ENCODE assay signal across 1 cellular context in the genomic region with DNA sequence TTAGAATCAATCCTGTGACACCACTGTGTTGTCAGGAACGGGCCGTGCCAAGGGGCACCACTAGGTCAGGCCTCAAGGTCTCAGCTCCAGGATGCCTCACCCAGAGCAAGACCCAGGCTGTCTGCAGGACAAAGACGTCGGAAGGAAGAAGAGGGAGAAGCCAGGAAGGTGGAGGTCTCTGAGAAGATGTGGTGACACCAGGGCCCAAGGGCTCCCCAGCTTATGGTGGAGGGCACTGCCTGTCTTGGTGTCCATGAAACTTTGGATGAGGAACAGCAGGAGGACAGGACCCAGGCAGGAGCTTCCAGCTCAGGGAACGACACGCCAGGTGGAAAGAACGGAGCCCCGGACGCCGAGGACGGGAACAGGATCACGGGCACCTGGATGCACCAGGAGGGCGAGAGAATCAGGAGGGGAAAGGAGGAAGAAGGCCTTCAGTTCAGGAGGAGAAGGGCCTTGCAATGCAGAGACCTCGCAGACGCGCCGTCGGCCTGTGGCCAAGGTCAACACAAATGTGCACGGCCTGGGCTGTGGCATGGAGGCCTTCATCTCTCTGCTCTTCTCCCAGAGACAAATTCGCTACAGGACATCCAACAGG.
TF ChIP-seq lines count a peak whose summit lies in the region.

No MANE protein-coding gene starts in this region.

TF ChIP-seq in WTC11, 78 proteins besides CTCF, POLR2A, EP300 and RAD21 (continued from another document):
- TF ChIP-seq, protein P1, sequence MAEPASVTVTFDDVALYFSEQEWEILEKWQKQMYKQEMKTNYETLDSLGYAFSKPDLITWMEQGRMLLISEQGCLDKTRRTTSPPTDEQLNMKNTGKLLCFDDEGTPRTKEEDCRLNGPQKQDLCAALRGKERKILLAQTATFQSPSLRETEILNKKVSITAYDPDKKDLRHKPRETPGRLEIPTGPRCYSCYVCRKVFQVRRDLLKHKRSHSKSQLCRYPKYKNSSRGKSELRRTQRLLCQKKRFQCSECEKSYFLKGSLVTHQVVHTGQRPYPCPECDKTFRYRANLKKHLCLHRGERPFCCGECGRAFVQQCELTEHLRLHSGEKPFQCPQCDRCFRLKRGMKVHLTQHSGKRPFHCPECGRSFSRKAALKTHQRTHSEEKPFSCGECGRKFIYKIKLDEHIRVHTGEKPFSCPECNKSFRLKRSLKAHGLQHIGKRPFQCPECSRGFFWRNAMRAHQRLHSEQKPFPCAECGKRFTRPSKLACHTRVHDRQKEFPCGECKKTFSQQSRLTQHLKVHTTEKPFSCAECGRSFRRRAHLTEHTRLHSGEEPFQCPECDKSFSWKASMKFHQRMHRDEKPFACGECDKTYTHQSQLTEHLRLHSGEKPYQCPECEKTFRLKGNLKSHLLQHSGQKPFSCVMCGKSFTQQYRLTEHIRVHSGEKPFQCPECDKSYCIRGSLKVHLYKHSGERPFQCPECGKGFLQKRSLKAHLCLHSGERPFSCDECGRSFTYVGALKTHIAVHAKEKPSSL (CRISPR knock-in tag; conservative IDR thresholded peaks at IDR 0.05) = no peak
- TF ChIP-seq FOXK1 (CRISPR knock-in tag; IDR thresholded peaks at IDR 0.05) (no peak), GTF2I (CRISPR knock-in tag; conservative IDR thresholded peaks at IDR 0.05) (no peak), ATF1 (CRISPR knock-in tag; IDR thresholded peaks at IDR 0.05) (no peak)
- TF ChIP-seq, protein P2, sequence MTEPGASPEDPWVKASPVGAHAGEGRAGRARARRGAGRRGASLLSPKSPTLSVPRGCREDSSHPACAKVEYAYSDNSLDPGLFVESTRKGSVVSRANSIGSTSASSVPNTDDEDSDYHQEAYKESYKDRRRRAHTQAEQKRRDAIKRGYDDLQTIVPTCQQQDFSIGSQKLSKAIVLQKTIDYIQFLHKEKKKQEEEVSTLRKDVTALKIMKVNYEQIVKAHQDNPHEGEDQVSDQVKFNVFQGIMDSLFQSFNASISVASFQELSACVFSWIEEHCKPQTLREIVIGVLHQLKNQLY (CRISPR knock-in tag; IDR thresholded peaks at IDR 0.05) = no peak
- TF ChIP-seq, protein P3, sequence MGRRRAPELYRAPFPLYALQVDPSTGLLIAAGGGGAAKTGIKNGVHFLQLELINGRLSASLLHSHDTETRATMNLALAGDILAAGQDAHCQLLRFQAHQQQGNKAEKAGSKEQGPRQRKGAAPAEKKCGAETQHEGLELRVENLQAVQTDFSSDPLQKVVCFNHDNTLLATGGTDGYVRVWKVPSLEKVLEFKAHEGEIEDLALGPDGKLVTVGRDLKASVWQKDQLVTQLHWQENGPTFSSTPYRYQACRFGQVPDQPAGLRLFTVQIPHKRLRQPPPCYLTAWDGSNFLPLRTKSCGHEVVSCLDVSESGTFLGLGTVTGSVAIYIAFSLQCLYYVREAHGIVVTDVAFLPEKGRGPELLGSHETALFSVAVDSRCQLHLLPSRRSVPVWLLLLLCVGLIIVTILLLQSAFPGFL (CRISPR knock-in tag; IDR thresholded peaks at IDR 0.05; ENCODE audit: borderline replicate concordance) = no peak
- TF ChIP-seq, protein P4, sequence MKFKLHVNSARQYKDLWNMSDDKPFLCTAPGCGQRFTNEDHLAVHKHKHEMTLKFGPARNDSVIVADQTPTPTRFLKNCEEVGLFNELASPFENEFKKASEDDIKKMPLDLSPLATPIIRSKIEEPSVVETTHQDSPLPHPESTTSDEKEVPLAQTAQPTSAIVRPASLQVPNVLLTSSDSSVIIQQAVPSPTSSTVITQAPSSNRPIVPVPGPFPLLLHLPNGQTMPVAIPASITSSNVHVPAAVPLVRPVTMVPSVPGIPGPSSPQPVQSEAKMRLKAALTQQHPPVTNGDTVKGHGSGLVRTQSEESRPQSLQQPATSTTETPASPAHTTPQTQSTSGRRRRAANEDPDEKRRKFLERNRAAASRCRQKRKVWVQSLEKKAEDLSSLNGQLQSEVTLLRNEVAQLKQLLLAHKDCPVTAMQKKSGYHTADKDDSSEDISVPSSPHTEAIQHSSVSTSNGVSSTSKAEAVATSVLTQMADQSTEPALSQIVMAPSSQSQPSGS (CRISPR knock-in tag; IDR thresholded peaks at IDR 0.05; ENCODE audit: borderline replicate concordance, low read depth) = no peak
- TF ChIP-seq, protein P5, sequence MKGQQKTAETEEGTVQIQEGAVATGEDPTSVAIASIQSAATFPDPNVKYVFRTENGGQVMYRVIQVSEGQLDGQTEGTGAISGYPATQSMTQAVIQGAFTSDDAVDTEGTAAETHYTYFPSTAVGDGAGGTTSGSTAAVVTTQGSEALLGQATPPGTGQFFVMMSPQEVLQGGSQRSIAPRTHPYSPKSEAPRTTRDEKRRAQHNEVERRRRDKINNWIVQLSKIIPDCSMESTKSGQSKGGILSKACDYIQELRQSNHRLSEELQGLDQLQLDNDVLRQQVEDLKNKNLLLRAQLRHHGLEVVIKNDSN (CRISPR knock-in tag; IDR thresholded peaks at IDR 0.05) = no peak
- TF ChIP-seq, protein P6, sequence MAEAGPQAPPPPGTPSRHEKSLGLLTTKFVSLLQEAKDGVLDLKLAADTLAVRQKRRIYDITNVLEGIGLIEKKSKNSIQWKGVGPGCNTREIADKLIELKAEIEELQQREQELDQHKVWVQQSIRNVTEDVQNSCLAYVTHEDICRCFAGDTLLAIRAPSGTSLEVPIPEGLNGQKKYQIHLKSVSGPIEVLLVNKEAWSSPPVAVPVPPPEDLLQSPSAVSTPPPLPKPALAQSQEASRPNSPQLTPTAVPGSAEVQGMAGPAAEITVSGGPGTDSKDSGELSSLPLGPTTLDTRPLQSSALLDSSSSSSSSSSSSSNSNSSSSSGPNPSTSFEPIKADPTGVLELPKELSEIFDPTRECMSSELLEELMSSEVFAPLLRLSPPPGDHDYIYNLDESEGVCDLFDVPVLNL (CRISPR knock-in tag; IDR thresholded peaks at IDR 0.05; ENCODE audit: borderline replicate concordance, low read depth) = no peak
- TF ChIP-seq, protein P7, sequence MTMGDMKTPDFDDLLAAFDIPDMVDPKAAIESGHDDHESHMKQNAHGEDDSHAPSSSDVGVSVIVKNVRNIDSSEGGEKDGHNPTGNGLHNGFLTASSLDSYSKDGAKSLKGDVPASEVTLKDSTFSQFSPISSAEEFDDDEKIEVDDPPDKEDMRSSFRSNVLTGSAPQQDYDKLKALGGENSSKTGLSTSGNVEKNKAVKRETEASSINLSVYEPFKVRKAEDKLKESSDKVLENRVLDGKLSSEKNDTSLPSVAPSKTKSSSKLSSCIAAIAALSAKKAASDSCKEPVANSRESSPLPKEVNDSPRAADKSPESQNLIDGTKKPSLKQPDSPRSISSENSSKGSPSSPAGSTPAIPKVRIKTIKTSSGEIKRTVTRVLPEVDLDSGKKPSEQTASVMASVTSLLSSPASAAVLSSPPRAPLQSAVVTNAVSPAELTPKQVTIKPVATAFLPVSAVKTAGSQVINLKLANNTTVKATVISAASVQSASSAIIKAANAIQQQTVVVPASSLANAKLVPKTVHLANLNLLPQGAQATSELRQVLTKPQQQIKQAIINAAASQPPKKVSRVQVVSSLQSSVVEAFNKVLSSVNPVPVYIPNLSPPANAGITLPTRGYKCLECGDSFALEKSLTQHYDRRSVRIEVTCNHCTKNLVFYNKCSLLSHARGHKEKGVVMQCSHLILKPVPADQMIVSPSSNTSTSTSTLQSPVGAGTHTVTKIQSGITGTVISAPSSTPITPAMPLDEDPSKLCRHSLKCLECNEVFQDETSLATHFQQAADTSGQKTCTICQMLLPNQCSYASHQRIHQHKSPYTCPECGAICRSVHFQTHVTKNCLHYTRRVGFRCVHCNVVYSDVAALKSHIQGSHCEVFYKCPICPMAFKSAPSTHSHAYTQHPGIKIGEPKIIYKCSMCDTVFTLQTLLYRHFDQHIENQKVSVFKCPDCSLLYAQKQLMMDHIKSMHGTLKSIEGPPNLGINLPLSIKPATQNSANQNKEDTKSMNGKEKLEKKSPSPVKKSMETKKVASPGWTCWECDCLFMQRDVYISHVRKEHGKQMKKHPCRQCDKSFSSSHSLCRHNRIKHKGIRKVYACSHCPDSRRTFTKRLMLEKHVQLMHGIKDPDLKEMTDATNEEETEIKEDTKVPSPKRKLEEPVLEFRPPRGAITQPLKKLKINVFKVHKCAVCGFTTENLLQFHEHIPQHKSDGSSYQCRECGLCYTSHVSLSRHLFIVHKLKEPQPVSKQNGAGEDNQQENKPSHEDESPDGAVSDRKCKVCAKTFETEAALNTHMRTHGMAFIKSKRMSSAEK (CRISPR knock-in tag; IDR thresholded peaks at IDR 0.05; ENCODE audit: borderline replicate concordance) = no peak
- TF ChIP-seq, protein P8, sequence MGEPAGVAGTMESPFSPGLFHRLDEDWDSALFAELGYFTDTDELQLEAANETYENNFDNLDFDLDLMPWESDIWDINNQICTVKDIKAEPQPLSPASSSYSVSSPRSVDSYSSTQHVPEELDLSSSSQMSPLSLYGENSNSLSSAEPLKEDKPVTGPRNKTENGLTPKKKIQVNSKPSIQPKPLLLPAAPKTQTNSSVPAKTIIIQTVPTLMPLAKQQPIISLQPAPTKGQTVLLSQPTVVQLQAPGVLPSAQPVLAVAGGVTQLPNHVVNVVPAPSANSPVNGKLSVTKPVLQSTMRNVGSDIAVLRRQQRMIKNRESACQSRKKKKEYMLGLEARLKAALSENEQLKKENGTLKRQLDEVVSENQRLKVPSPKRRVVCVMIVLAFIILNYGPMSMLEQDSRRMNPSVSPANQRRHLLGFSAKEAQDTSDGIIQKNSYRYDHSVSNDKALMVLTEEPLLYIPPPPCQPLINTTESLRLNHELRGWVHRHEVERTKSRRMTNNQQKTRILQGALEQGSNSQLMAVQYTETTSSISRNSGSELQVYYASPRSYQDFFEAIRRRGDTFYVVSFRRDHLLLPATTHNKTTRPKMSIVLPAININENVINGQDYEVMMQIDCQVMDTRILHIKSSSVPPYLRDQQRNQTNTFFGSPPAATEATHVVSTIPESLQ (CRISPR knock-in tag; IDR thresholded peaks at IDR 0.05) = no peak
